Comparison of ENCODE assay signal across 12 cellular contexts in the genomic region with DNA sequence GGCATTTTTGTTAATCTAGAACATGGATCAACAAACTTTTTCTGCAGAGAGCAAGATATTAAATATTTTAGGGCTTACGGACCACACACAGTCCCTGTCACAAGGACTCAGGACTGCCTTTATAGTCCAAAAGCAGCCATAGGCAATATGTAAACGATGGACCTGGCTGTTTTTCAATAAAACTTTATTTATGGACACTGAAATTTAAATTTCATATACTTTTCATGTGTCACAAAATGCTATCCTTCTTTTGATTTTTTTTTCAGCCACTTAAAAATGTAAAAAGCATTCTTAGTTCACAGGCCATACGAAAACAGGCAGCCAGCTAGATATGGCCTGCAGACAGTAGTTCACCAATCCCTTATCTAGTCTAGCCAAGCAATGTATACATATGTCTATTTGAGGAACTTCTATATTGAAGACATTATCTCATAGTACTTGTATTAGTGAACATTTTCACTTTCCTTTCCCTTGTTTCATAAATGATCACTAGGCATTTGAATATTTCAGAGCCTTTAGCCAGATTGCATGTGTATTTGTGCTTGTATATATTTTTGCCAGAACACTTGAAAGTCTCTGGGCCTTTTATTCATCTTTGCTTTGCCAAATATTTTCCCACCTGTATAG.
DNase-seq lines count a peak whose midpoint lies in the region; ATAC-seq and FAIRE-seq lines count a peak whose summit lies in the region.
"Had no signal": no experiment of that assay in that cellular context is flagged by ENCODE, and none has a peak within 500 bp of the region (broad histone marks: within the 10 kb centered on the region; RNA-seq: fewer than 3 reads in every experiment).

No MANE protein-coding gene starts in this region.

- DNase-seq in GM18507 (ENCODE audit: extremely low spot score, insufficient read length, low read depth) (peak; percentile 0), NCI-H345 treated with DMSO at 0.1 percent for 48 hours (lab: John Stamatoyannopoulos, UW; ENCODE audit: unreplicated experiment) (no peak), foreskin melanocyte (no peak), NCI-H187 (lab: John Stamatoyannopoulos, UW) (no peak), HCEC 1CT (no peak)
- DNase-seq: kidney, NCI-H2029 treated with DMSO at 0.1 percent for 48 hours, RPMI8226 had no signal

- ATAC-seq in GM19468 (IDR thresholded peaks at IDR 0.05; ENCODE audit: extremely low read depth, unreplicated experiment) (peak; percentile 96), HG02943 (IDR thresholded peaks at IDR 0.05; ENCODE audit: low read depth, unreplicated experiment) (peak; percentile 93), HG03575 (IDR thresholded peaks at IDR 0.05; ENCODE audit: extremely low read depth, insufficient number of reproducible peaks, low FRiP score, unreplicated experiment) (peak; percentile 100)
- ATAC-seq: activated T-helper 17 cell treated with anti-CD3 and anti-CD28 coated beads, Interleukin-2, amount 50 U/mL, for 72 hours had no signal

- peak; percentile 79 for FAIRE-seq in GM18507 (lab: Jason Lieb, UNC)
- FAIRE-seq: kidney had no signal
